ENCODE assay signal across 26 cellular contexts in genomic region chr7:151821226-151821625, GRCh38. TPM values are rescaled to one million over a fixed set of nuclear protein-coding genes. Genes with fewer than 3 reads are reported as not detected.
A peak's percentile ranks its signal among the peaks of the same experiment; 100 is the strongest.
DNase-seq lines count a peak whose midpoint lies in the region; ATAC-seq, FAIRE-seq and TF ChIP-seq lines count a peak whose summit lies in the region.
"Had no signal": no experiment of that assay in that cellular context is flagged by ENCODE, and none has a peak within 500 bp of the region (broad histone marks: within the 10 kb centered on the region; RNA-seq: fewer than 3 reads in every experiment).

No MANE protein-coding gene starts in this region.

- no peak for TF ChIP-seq CTCF in Peyer's patch (IDR thresholded peaks at IDR 0.05)
- no peak for TF ChIP-seq CTCF in kidney (IDR thresholded peaks at IDR 0.05; ENCODE audit: borderline replicate concordance, extremely low read depth, insufficient read depth)

- peak in 1 of 3 donors; percentile 34 for DNase-seq in Peyer's patch
- peak; percentile 41 for DNase-seq in cerebellar cortex (ENCODE audit: low spot score)
- peak; percentile 26 for DNase-seq in kidney
- DNase-seq in small intestine = no peak
- no peak for DNase-seq in NCI-H2196 treated with DMSO at 0.1 percent for 48 hours (lab: John Stamatoyannopoulos, UW; ENCODE audit: unreplicated experiment)
- DNase-seq in DMS53 (lab: John Stamatoyannopoulos, UW) = no peak
- DNase-seq: AML-193; CD4-positive, alpha-beta T cell; MM.1S; NCI-H1417; NCI-H1694 treated with DMSO at 0.1 percent for 48 hours; NCI-H2081; NCI-H226; NCI-H510A; NCI-H69; SIG-M5 had no signal

- H3K27me3 ChIP-seq in Peyer's patch (no peaks in the 10 kb centered on the region), small intestine (ENCODE audit: control insufficient read depth in 2 of 2, insufficient read depth in 2 of 2, low read length in 2 of 2) (no peaks in the 10 kb centered on the region)
- H3K27me3 ChIP-seq: BLaER1 treated with 17β-estradiol and CSF1 and Interleukin-3, amounts not matched to agents 10 nM and 100 nM had no signal

- FAIRE-seq in kidney (lab: Jason Lieb, UNC) (no peak), small intestine (lab: Jason Lieb, UNC) (no peak)
- FAIRE-seq: A204.1, D721Med, G401.6, GM12878 had no signal

- ATAC-seq in GM19455 (IDR thresholded peaks at IDR 0.05; ENCODE audit: unreplicated experiment) = no peak
- ATAC-seq: GM12878, HCT116, Panc1, SK-N-SH treated with all-trans-retinoic acid at 6 μM for 48 hours had no signal

- intact Hi-C loops in kidney (cut with DNase I) = no loop called here

- WGBS in small intestine, 3 donors = 70 to 84% (median 80%) methylated on average over 4 of the region's 4 CpGs

- H3K36me3 ChIP-seq in Peyer's patch (no peaks in the 10 kb centered on the region), kidney (ENCODE audit: control insufficient read depth in 1 of 2, insufficient read depth in 2 of 2, low read length in 2 of 2) (no peaks in the 10 kb centered on the region), small intestine (ENCODE audit: control insufficient read depth in 2 of 2, insufficient read depth in 2 of 2, low read length in 2 of 2) (no peaks in the 10 kb centered on the region)
- H3K36me3 ChIP-seq: BLaER1 treated with 17β-estradiol and CSF1 and Interleukin-3, amounts not matched to agents 10 nM and 100 nM had no signal

- H3K4me1 ChIP-seq in Peyer's patch (peaks cover 0 to 47% (median 2%) of the 10 kb centered on the region in 4 donors), kidney (ENCODE audit: control insufficient read depth in 1 of 2, insufficient read depth in 1 of 2, low read depth in 1 of 2, low read length in 2 of 2) (peaks cover 18 to 23% of the 10 kb centered on the region in 2 donors), small intestine (ENCODE audit: control insufficient read depth in 2 of 2, insufficient read depth in 1 of 2, low read depth in 1 of 2, low read length in 1 of 2) (peaks cover 10 to 15% of the 10 kb centered on the region in 2 donors)

- no peaks in the 10 kb centered on the region for H3K9me3 ChIP-seq in Peyer's patch
- no peaks in the 10 kb centered on the region for H3K9me3 ChIP-seq in kidney (ENCODE audit: control insufficient read depth in 1 of 2, low read length in 2 of 2)
- no peaks in the 10 kb centered on the region for H3K9me3 ChIP-seq in small intestine (ENCODE audit: control insufficient read depth, low read depth)
- H3K9me3 ChIP-seq: BLaER1 treated with 17β-estradiol and CSF1 and Interleukin-3, amounts not matched to agents 10 nM and 100 nM had no signal

- H3K9ac ChIP-seq in kidney (ENCODE audit: low read length in 2 of 2) = no peak overlapping the region
- H3K9ac ChIP-seq: BLaER1 treated with 17β-estradiol and CSF1 and Interleukin-3, amounts not matched to agents 10 nM and 100 nM; KMS-11 had no signal

- no peak for TF ChIP-seq POLR2A in Peyer's patch (IDR thresholded peaks at IDR 0.05)

- peak overlapping the region in 3 of 4 donors; percentile 7 to 87 (median 82) for H3K27ac ChIP-seq in Peyer's patch
- no peak overlapping the region for H3K27ac ChIP-seq in kidney (ENCODE audit: low read depth in 2 of 2, low read length in 2 of 2)
- peak overlapping the region; percentile 47 to 92 for H3K27ac ChIP-seq in small intestine (ENCODE audit: low read depth in 1 of 2, low read length in 1 of 2)
- H3K27ac ChIP-seq: BLaER1 treated with 17β-estradiol and CSF1 and Interleukin-3, amounts not matched to agents 10 nM and 100 nM; KMS-11 had no signal

- H3K4me3 ChIP-seq in Peyer's patch (no peak overlapping the region), kidney (ENCODE audit: low read length in 2 of 2) (no peak overlapping the region), small intestine (ENCODE audit: low read depth in 1 of 2, low read length in 2 of 2) (no peak overlapping the region)
- H3K4me3 ChIP-seq: BLaER1 treated with 17β-estradiol and CSF1 and Interleukin-3, amounts not matched to agents 10 nM and 100 nM; GM12878 had no signal

RNA-seq across cellular contexts. Expression of gene PRKAG2, which starts 55.7 kb away (rescaled TPM):
- total RNA-seq in Peyer's patch = 10 to 100 TPM; 38.8 to 94.4 (median 73.2) TPM
- total RNA-seq in kidney = 40.7 TPM
- 40.9 TPM for polyA plus RNA-seq in kidney (ENCODE audit: insufficient read depth, low read depth, low replicate concordance)
- polyA plus RNA-seq in small intestine = 10 to 100 TPM; 26.3 to 57.9 (median 55.1) TPM

Comparison
In these comparisons a context has a peak if more than half of its experiments do, and no peak if none do; other contexts are left out.
1. DNase-seq: peak in cerebellar cortex (single experiment) and kidney (single experiment); none in small intestine (single experiment), NCI-H2196 treated with DMSO at 0.1 percent for 48 hours (single experiment) and DMS53 (single experiment).
2. H3K27ac ChIP-seq: peak in Peyer's patch (3 of 4) and small intestine (2 of 2); none in kidney (0 of 2).